Comparison of ENCODE assay signal across 15 cellular contexts in genomic region chr10:8316284-8316683, GRCh38.
"Had no signal": no experiment of that assay in that cellular context is flagged by ENCODE, and none has a peak within 500 bp of the region (broad histone marks: within the 10 kb centered on the region; RNA-seq: fewer than 3 reads in every experiment).

No MANE protein-coding gene starts in this region.

- H3K4me3 Mint-ChIP-seq: activated B cell treated with CpG ODN at 0.5 μM for 24 hours; activated T-cell treated with anti-CD3 and anti-CD28 coated beads, Interleukin-2, amount 50 U/mL, for 4 hours; natural killer cell treated with Interleukin-12 subunit alpha and Interleukin-12 subunit beta and Interleukin-15 and Interleukin-18, amount 100 ng/mL, for 72 hours; stimulated activated memory B cell treated with anti-CD40 and anti-IgM and Interleukin-4, amounts not matched to agents 10 μg/mL and 1 μg/mL and 100 μg/mL, for 72 hours had no signal

- H3K4me1 Mint-ChIP-seq: activated B cell treated with CpG ODN at 0.5 μM for 24 hours; stimulated activated memory B cell treated with anti-CD40 and anti-IgM and Interleukin-4, amounts not matched to agents 10 μg/mL and 1 μg/mL and 100 μg/mL, for 72 hours had no signal

- H3K36me3 Mint-ChIP-seq: natural killer cell treated with Interleukin-12 subunit alpha and Interleukin-12 subunit beta and Interleukin-15 and Interleukin-18, amount 100 ng/mL, for 72 hours; stimulated activated memory B cell treated with anti-CD40 and anti-IgM and Interleukin-4, amounts not matched to agents 10 μg/mL and 1 μg/mL and 100 μg/mL, for 72 hours had no signal

- H3K9me3 Mint-ChIP-seq: activated T-cell treated with anti-CD3 and anti-CD28 coated beads, Interleukin-2, amount 50 U/mL, for 4 hours; natural killer cell treated with Interleukin-12 subunit alpha and Interleukin-12 subunit beta and Interleukin-15 and Interleukin-18, amount 100 ng/mL, for 72 hours; stimulated activated memory B cell treated with anti-CD40 and anti-IgM and Interleukin-4, amounts not matched to agents 10 μg/mL and 1 μg/mL and 100 μg/mL, for 72 hours had no signal

- H3K27me3 Mint-ChIP-seq: activated B cell treated with CpG ODN at 0.5 μM for 24 hours had no signal

- H3K27ac Mint-ChIP-seq: activated B cell treated with CpG ODN at 0.5 μM for 24 hours; natural killer cell treated with Interleukin-12 subunit alpha and Interleukin-12 subunit beta and Interleukin-15 and Interleukin-18, amount 100 ng/mL, for 72 hours; stimulated activated memory B cell treated with anti-CD40 and anti-IgM and Interleukin-4, amounts not matched to agents 10 μg/mL and 1 μg/mL and 100 μg/mL, for 72 hours had no signal

- ATAC-seq: gastrocnemius medialis; stimulated activated memory B cell treated with anti-CD40 and anti-IgM and Interleukin-4, amounts not matched to agents 10 μg/mL and 1 μg/mL and 100 μg/mL, for 72 hours had no signal

- DNase-seq: activated B cell treated with CpG ODN at 0.5 μM for 24 hours; activated gamma-delta T cell treated with Interleukin-2 at 50 U/mL for 16 hours; activated T-cell treated with anti-CD3 and anti-CD28 coated beads, Interleukin-2, amount 50 U/mL, for 4 hours; cerebellar nuclear complex; esophagus squamous epithelium; gastrocnemius medialis; hippocampal formation; kidney glomerular epithelial cell; left ventricle myocardium inferior; ovary; stimulated activated CD4-positive, alpha-beta T cell treated with anti-CD3 and anti-CD28 coated beads, Interleukin-2, amount 100 ng/mL, for 24 hours; testis; trophoblast cell had no signal
